ENCODE assay signal across 15 cellular contexts in the genomic region with DNA sequence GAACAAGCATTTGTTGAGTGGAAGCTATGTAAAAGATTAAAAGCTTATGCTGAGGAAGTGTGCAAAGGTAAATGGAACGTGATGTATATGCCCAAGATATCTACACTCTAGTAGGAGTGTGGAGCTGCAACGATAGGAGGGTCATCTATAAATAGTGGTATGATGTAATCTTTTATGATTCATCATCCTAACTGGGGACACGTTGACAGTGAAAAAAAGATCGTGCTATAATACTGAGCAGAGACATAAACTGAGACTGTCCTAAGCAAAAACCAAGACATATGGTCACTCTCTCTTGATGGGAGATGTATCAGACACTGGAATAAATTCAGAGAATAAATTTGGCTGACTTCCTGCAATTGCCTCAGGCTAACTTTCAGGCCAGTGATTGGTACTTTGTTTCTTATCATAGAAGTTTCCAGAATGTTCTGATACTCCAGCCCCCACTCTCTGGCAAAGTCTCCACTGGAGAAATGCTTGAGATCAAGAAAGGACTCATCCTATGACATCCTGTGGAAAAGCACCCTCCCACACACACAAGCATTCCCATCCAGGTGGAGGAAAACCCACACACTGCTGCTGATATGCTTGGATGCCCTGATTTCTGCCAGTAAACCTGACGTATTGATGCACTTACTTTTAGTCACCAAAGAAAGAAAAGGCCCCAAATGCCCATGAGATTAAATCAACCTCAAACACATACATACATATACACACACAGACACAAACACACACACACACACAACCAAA. TPM values are rescaled to one million over a fixed set of nuclear protein-coding genes. Genes with fewer than 3 reads are reported as not detected.
DNase-seq lines count a peak whose midpoint lies in the region; TF ChIP-seq lines count a peak whose summit lies in the region.
"Had no signal": no experiment of that assay in that cellular context is flagged by ENCODE, and none has a peak within 500 bp of the region (broad histone marks: within the 10 kb centered on the region; RNA-seq: fewer than 3 reads in every experiment).

No MANE protein-coding gene starts in this region.

- H3K27ac ChIP-seq in fibroblast of lung (ENCODE audit: insufficient read depth, low read length) = no peak overlapping the region
- H3K27ac ChIP-seq: 22Rv1, thyroid gland had no signal

- H3K4me2 ChIP-seq in fibroblast of lung (ENCODE audit: extremely low read depth, insufficient read depth, low read length) = no peak overlapping the region

- H3K27me3 ChIP-seq in fibroblast of lung (ENCODE audit: control insufficient read depth, insufficient read depth, low read length) = no peaks in the 10 kb centered on the region
- H3K27me3 ChIP-seq: thyroid gland had no signal

- H3K36me3 ChIP-seq in fibroblast of lung (ENCODE audit: control insufficient read depth, insufficient read depth, low read length) = no peaks in the 10 kb centered on the region
- H3K36me3 ChIP-seq: thyroid gland had no signal

- DNase-seq in DMS 273 (lab: John Stamatoyannopoulos, UW; ENCODE audit: unreplicated experiment) (peak; percentile 2), DMS 273 treated with DMSO at 0.1 percent for 48 hours (lab: John Stamatoyannopoulos, UW) (no peak), OCI-M1 (lab: John Stamatoyannopoulos, UW) (peak; percentile 56), fibroblast of lung (ENCODE audit: low read depth in 2 of 2) (peak; percentile 14 to 25), renal cortical epithelial cell (ENCODE audit: low read depth) (peak; percentile 46), Ammon's horn (ENCODE audit: low spot score) (no peak)
- DNase-seq in activated naive CD4-positive, alpha-beta T cell (lab: John Stamatoyannopoulos, UW) = no peak
- no peak for DNase-seq in activated naive CD4-positive, alpha-beta T cell treated with anti-CD3 and anti-CD28 coated beads, Interleukin-2, amount 50 U/mL, for 16 hours
- DNase-seq: activated naive CD8-positive, alpha-beta T cell treated with anti-CD3 and anti-CD28 coated beads, Interleukin-2, amount 50 U/mL, for 24 hours; KBM-7; NCI-H2081; thyroid gland had no signal

- H3K4me3 ChIP-seq in fibroblast of lung (replicated peaks in 1 of 4; ENCODE audit: control extremely low read depth in 1 of 4, insufficient read depth in 1 of 4, low read depth in 3 of 4, low read length in 4 of 4) = no peak overlapping the region
- H3K4me3 ChIP-seq: lung, thyroid gland had no signal

- no peaks in the 10 kb centered on the region for H3K79me2 ChIP-seq in fibroblast of lung (ENCODE audit: control insufficient read depth, insufficient read depth, low read length)

- no peaks in the 10 kb centered on the region for H4K20me1 ChIP-seq in fibroblast of lung (ENCODE audit: control insufficient read depth, extremely low read depth, insufficient read depth, low read length)

- TF ChIP-seq CTCF in fibroblast of lung (conservative IDR thresholded peaks at IDR 0.05 in 1 of 2, IDR thresholded peaks at IDR 0.05 in 1 of 2; ENCODE audit: low read depth in 1 of 2, low read length in 2 of 2) = no peak

- H3K9ac ChIP-seq in fibroblast of lung (ENCODE audit: insufficient read depth, low read length) = no peak overlapping the region

- no peak overlapping the region for H2AFZ ChIP-seq in fibroblast of lung (ENCODE audit: low read length)

- H3K9me3 ChIP-seq in fibroblast of lung (ENCODE audit: control insufficient read depth, insufficient read depth, low read depth, low read length) = no peaks in the 10 kb centered on the region
- H3K9me3 ChIP-seq: thyroid gland had no signal

- H3K4me1 ChIP-seq in fibroblast of lung (ENCODE audit: control insufficient read depth, extremely low read depth, insufficient read depth, low read length) = no peaks in the 10 kb centered on the region
- H3K4me1 ChIP-seq: thyroid gland had no signal

RNA-seq across cellular contexts. Expression of a gene that starts 9.0 kb away (rescaled TPM):
- total RNA-seq in fibroblast of lung = under 0.01 TPM in 1 of 2 replicates, not detected in the other
- 0.03 TPM in 1 of 2 replicates, not detected in the other for polyA plus RNA-seq in fibroblast of lung
- 0.02 TPM in 1 of 2 replicates, not detected in the other for polyA plus RNA-seq in fibroblast of lung (2012)
- not detected in 2 replicates for polyA minus RNA-seq in fibroblast of lung (ENCODE audit: low replicate concordance)
- total RNA-seq in renal cortical epithelial cell = under 0.01 and 0.10 TPM in 2 replicates
- total RNA-seq: dermis microvascular lymphatic vessel endothelial cell, thyroid gland had no signal
- polyA plus RNA-seq: lung had no signal

Comparison
In these comparisons a context has a peak if more than half of its experiments do, and no peak if none do; other contexts are left out.
1. DNase-seq: peak in DMS 273 (single experiment), OCI-M1 (single experiment), fibroblast of lung (2 of 2) and renal cortical epithelial cell (single experiment); none in DMS 273 treated with DMSO at 0.1 percent for 48 hours (single experiment), activated naive CD4-positive, alpha-beta T cell (0 of 4), activated naive CD4-positive, alpha-beta T cell treated with anti-CD3 and anti-CD28 coated beads, Interleukin-2, amount 50 U/mL, for 16 hours (single experiment) and Ammon's horn (single experiment).